Comparison of ENCODE assay signal across 8 cellular contexts in the genomic region with DNA sequence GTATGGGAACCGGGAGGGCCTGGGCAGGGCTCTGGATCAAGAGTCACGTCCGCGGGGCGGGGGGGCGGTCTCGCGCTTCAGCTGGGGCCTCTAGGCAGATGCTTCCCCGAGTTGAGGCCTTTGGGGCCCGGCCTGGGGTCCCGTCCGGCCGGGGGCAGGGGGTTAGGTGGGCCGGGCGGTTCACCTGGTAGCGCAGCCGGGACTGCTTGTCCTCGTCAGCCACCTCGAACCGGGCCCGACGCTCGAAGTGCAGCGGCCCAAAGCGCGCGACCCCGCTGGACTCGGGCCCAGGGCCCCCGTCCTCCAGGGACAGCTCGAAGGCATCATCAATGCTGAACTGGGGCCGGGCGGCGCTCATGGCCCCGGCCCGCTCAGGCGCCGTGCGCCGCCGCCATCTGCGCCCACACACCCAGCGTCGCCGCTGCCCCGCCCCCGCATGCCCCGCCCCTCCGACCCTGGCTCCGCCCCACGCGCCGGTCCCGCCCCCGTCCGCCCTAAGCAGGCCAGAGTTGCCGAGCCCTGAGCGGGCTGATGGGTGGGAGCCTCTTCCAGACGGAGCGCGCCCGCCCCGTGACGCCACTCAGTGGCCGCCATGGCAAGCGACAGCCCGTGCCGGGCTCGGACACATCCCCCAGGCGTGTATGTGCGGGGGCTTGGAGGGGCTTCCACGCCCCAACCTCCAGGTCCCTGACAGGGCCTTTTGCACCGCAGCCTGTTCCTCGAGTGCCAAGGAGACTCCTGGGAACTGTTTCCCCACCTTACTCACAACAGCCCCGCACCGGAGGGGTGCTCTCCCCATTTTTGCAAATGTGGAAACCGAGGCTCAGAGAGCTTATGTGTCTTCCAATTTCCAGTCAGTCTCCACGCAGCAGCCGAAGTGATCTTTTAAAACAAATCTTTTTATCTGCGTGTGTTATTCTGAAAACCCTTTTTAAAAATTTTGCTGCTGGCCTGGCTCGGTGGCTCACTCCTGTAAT. TPM values are rescaled to one million over a fixed set of nuclear protein-coding genes. Genes with fewer than 3 reads are reported as not detected.
DNase-seq lines count a peak whose midpoint lies in the region; ATAC-seq and TF ChIP-seq lines count a peak whose summit lies in the region.

Gene TMEM134, minus strand, starts transcription at position 417 of the 977 bp plus-strand sequence. Its CDS starts 59 bp downstream, at position 358.

- DNase-seq in GM12865 (ENCODE audit: low read depth) (peak; percentile 97), NCI-H1417 (lab: John Stamatoyannopoulos, UW) (peak; percentile 85 to 93 (median 89)), amniotic stem cell (lab: John Stamatoyannopoulos, UW) (peak; percentile 87), left cardiac atrium (peak; percentile 93), progenitor cell of endocrine pancreas (ENCODE audit: low spot score, unreplicated experiment) (peak; percentile 90), upper lobe of right lung (peak; percentile 97)

- no peaks in the 10 kb centered on the region for H3K27me3 Mint-ChIP-seq in T-helper 1 cell treated with Interleukin-12 subunit alpha and Interleukin-12 subunit beta and Interleukin-4 antibody, amounts not matched to agents 30 μg/mL and 1 μg/mL, for 36 hours (ENCODE audit: low read depth)
- peaks cover 2% of the 10 kb centered on the region for H3K27me3 Mint-ChIP-seq in progenitor cell of endocrine pancreas

- peak; percentile 67 for TF ChIP-seq CTCF in GM12865 (IDR thresholded peaks at IDR 0.05; ENCODE audit: insufficient read depth, low read depth, low read length, missing control alignments)
- TF ChIP-seq CTCF in progenitor cell of endocrine pancreas (IDR thresholded peaks at IDR 0.05; ENCODE audit: unreplicated experiment): peak; percentile 49
- peak; percentile 46 for TF ChIP-seq CTCF in upper lobe of right lung (IDR thresholded peaks at IDR 0.05)

- H3K36me3 ChIP-seq in upper lobe of right lung: no peaks in the 10 kb centered on the region

- no peaks in the 10 kb centered on the region for H3K27me3 ChIP-seq in upper lobe of right lung

- peak within 1 kb of the TSS; percentile 84 for H3K4me3 ChIP-seq in GM12865 (ENCODE audit: low read depth, low read length)
- H3K4me3 ChIP-seq in upper lobe of right lung: peak within 1 kb of the TSS; percentile 97

- intact Hi-C loops in left cardiac atrium (cut with DNase I): loop anchor here in 1 of 2 donors (10.0 kb wide), 1 partner anchor 64 kb away; the partner anchor contains the start of genes PPP1CA and TBC1D10C
- intact Hi-C loops in upper lobe of right lung (cut with DNase I): no loop called here

- H3K9me3 ChIP-seq in upper lobe of right lung: no peaks in the 10 kb centered on the region

- H3K9me3 Mint-ChIP-seq in T-helper 1 cell treated with Interleukin-12 subunit alpha and Interleukin-12 subunit beta and Interleukin-4 antibody, amounts not matched to agents 30 μg/mL and 1 μg/mL, for 36 hours: no peaks in the 10 kb centered on the region
- no peaks in the 10 kb centered on the region for H3K9me3 Mint-ChIP-seq in progenitor cell of endocrine pancreas (ENCODE audit: low read depth)

- peaks cover 28% of the 10 kb centered on the region for H3K4me1 Mint-ChIP-seq in T-helper 1 cell treated with Interleukin-12 subunit alpha and Interleukin-12 subunit beta and Interleukin-4 antibody, amounts not matched to agents 30 μg/mL and 1 μg/mL, for 36 hours (ENCODE audit: low read depth)
- peaks cover 12% of the 10 kb centered on the region for H3K4me1 Mint-ChIP-seq in progenitor cell of endocrine pancreas (ENCODE audit: low read depth)

- peak within 1 kb of the TSS; percentile 93 for H3K27ac ChIP-seq in upper lobe of right lung

- peak within 1 kb of the TSS; percentile 57 for H3K27ac Mint-ChIP-seq in T-helper 1 cell treated with Interleukin-12 subunit alpha and Interleukin-12 subunit beta and Interleukin-4 antibody, amounts not matched to agents 30 μg/mL and 1 μg/mL, for 36 hours
- H3K27ac Mint-ChIP-seq in progenitor cell of endocrine pancreas: peak within 1 kb of the TSS; percentile 93

- peaks cover 20% of the 10 kb centered on the region for H3K4me1 ChIP-seq in upper lobe of right lung

- H3K36me3 Mint-ChIP-seq in T-helper 1 cell treated with Interleukin-12 subunit alpha and Interleukin-12 subunit beta and Interleukin-4 antibody, amounts not matched to agents 30 μg/mL and 1 μg/mL, for 36 hours (ENCODE audit: low read depth): no peaks in the 10 kb centered on the region
- no peaks in the 10 kb centered on the region for H3K36me3 Mint-ChIP-seq in progenitor cell of endocrine pancreas (ENCODE audit: insufficient read depth)

- ATAC-seq in HG02642 (IDR thresholded peaks at IDR 0.05; ENCODE audit: poor library complexity, unreplicated experiment) (peak; percentile 74), left cardiac atrium (peak; percentile 92 to 95), upper lobe of right lung (peak; percentile 92)

- peak within 1 kb of the TSS; percentile 82 for H3K4me3 Mint-ChIP-seq in T-helper 1 cell treated with Interleukin-12 subunit alpha and Interleukin-12 subunit beta and Interleukin-4 antibody, amounts not matched to agents 30 μg/mL and 1 μg/mL, for 36 hours
- peak within 1 kb of the TSS; percentile 73 for H3K4me3 Mint-ChIP-seq in progenitor cell of endocrine pancreas (ENCODE audit: low read depth)

RNA-seq across cellular contexts. Expression of gene TMEM134, which starts in this region (rescaled TPM):
- total RNA-seq in left cardiac atrium: 10 to 100 TPM; 50.5 to 58.1 TPM
- total RNA-seq in progenitor cell of endocrine pancreas: 63.3 and 68.6 TPM in 2 replicates
- 46.9 TPM for total RNA-seq in upper lobe of right lung

Comparison
In these comparisons a context has a peak if more than half of its experiments do, and no peak if none do; other contexts are left out.
1. Peak in every context shown above with its lines: DNase-seq, ATAC-seq, H3K4me3 ChIP-seq and H3K27ac ChIP-seq.